Comparison of ENCODE assay signal across 10 cellular contexts in the genomic region with DNA sequence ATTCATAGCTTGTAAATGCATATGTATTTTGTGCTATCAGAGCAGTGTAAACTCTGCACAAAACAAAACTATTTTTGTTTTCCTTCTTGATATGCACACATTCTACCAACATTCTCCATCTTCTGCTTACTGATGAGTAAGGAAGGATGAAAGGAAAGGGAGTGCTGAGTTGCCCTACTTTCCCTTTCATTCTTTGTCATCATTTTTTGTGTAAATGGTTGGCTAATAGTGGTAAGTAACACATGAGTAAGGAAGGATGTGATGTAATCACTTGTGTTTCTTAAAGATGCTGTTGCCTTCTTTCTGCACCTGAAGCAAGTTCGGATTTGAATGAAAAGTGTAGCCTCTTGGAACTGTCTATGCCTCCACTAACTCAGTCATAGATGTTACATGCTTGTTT. TPM values are rescaled to one million over a fixed set of nuclear protein-coding genes. Genes with fewer than 3 reads are reported as not detected.
DNase-seq lines count a peak whose midpoint lies in the region; ATAC-seq, FAIRE-seq and TF ChIP-seq lines count a peak whose summit lies in the region.
"Had no signal": no experiment of that assay in that cellular context is flagged by ENCODE, and none has a peak within 500 bp of the region (broad histone marks: within the 10 kb centered on the region; RNA-seq: fewer than 3 reads in every experiment).

No MANE protein-coding gene starts in this region.

- DNase-seq in stimulated activated CD4-positive, alpha-beta T cell treated with anti-CD3 and anti-CD28 coated beads, Interleukin-4, amount 100 ng/mL, for 24 hours, result peak; percentile 21
- no peak for DNase-seq in stimulated activated CD4-positive, alpha-beta T cell treated with anti-CD3 and anti-CD28 coated beads, Interleukin-4, amount 100 ng/mL, for 4 hours
- DNase-seq in HL-60 (ENCODE audit: low read depth in 1 of 2, low spot score in 1 of 2), result peak; percentile 27 to 85
- DNase-seq in K562 (ENCODE audit: extremely low read depth in 1 of 4, low spot score in 3 of 4), result no peak
- no peak for DNase-seq in hypothalamus (lab: John Stamatoyannopoulos, UW)
- no peak for DNase-seq in WTC11 (ENCODE audit: low spot score)
- DNase-seq in T-helper 9 cell, result no peak
- DNase-seq: lower lobe of right lung, tibial artery had no signal

- POLR2A ChIA-PET in K562 (lab: Yijun Ruan, JAX) (interaction anchor here (0.6 to 2.1 kb wide), 2 partner anchors 13 to 63 kb away, joined by 3 to 4 read pairs; no protein-coding TSS in a partner anchor), WTC11 (lab: Charles Lee) (no interaction called here)

- no peak overlapping the region for H3K27ac ChIP-seq in HL-60 (replicated peaks)
- no peak overlapping the region for H3K27ac ChIP-seq in K562 (ENCODE audit: extremely low read depth, low read depth, low read length)

- H3K27ac Mint-ChIP-seq in WTC11, result no peak overlapping the region

- intact Hi-C loops in K562 (cut with micrococcal nuclease), result no loop called here

- WGBS in K562 (ENCODE audit: insufficient coverage, low coverage, missing lambda C conversion rate), result 80% methylated on average over 1 of the region's 1 CpG

- no peak for TF ChIP-seq RAD21 in K562 (CRISPR knock-in tag; conservative IDR thresholded peaks at IDR 0.05 in 1 of 2, IDR thresholded peaks at IDR 0.05 in 1 of 2)

- CTCF ChIA-PET in K562 (lab: Yijun Ruan, JAX; ENCODE audit: low intra/inter-chr PET ratio), result no interaction called here
- CTCF ChIA-PET in WTC11 (lab: Charles Lee), result no interaction called here

- H3K4me2 ChIP-seq in K562 (ENCODE audit: insufficient read depth, low read length), result no peak overlapping the region

- TF ChIP-seq CTCF in HL-60 (IDR thresholded peaks at IDR 0.05; ENCODE audit: insufficient read depth, low read length) (no peak), K562 (IDR thresholded peaks at IDR 0.05 in 2 of 3, conservative IDR thresholded peaks at IDR 0.05 in 1 of 3; ENCODE audit: insufficient read depth in 2 of 3, low read depth in 1 of 3, low read length in 3 of 3) (no peak), WTC11 (IDR thresholded peaks at IDR 0.05) (no peak)

- H3K4me3 Mint-ChIP-seq in WTC11, result no peak overlapping the region

- TF ChIP-seq POLR2A in K562 (conservative IDR thresholded peaks at IDR 0.05), result no peak

- in situ Hi-C loops in K562 (cut with MboI), result no loop called here

- H3K27me3 ChIP-seq in HL-60 (ENCODE audit: insufficient read depth, poor library complexity, severe bottlenecking), result no peaks in the 10 kb centered on the region
- H3K27me3 ChIP-seq in K562 (ENCODE audit: control insufficient read depth in 2 of 2, insufficient read depth in 2 of 2, low read length in 2 of 2), result no peaks in the 10 kb centered on the region
- H3K27me3 ChIP-seq: tibial artery had no signal

- no peak for TF ChIP-seq EP300 in K562 (IDR thresholded peaks at IDR 0.05; ENCODE audit: low read length)

- FAIRE-seq in K562 (lab: Jason Lieb, UNC), result no peak

- no peak overlapping the region for H3K9ac ChIP-seq in K562 (ENCODE audit: insufficient read depth in 1 of 2, low read depth in 2 of 2, low read length in 2 of 2)

- no TSS peak for BruUV-seq in K562 (replicated peaks; lab: Mats Ljungman, UMichigan)

- H3K9me3 Mint-ChIP-seq in WTC11, result peaks cover 8% of the 10 kb centered on the region

- peaks cover 6% of the 10 kb centered on the region; the same call in 1 of the 2 replicates for H3K9me3 ChIP-seq in K562 (replicated peaks; ENCODE audit: control insufficient read depth, insufficient read depth, low read depth, low read length)
- H3K9me3 ChIP-seq: lower lobe of right lung, tibial artery had no signal

- peaks cover 34% of the 10 kb centered on the region for H3K79me2 ChIP-seq in K562 (ENCODE audit: control insufficient read depth, insufficient read depth, low read length)

- H4K20me1 ChIP-seq in K562 (replicated peaks; ENCODE audit: control insufficient read depth, insufficient read depth, low read length), result no peaks in the 10 kb centered on the region

- no peaks in the 10 kb centered on the region for H3K9me1 ChIP-seq in K562 (ENCODE audit: control insufficient read depth, insufficient read depth, low read length)

- peaks cover 0 to 4% of the 10 kb centered on the region in 2 experiments; a peak in 3 of 5 replicates for H3K4me1 ChIP-seq in K562 (replicated peaks in 1 of 2; ENCODE audit: control insufficient read depth in 2 of 2, insufficient read depth in 2 of 2, low read length in 2 of 2)

- no peaks in the 10 kb centered on the region for H3K27me3 Mint-ChIP-seq in WTC11 (ENCODE audit: low read depth)

- H3K36me3 Mint-ChIP-seq in WTC11, result peaks cover 21% of the 10 kb centered on the region

- ATAC-seq in K562 (no peak), HG02759 (IDR thresholded peaks at IDR 0.05; ENCODE audit: unreplicated experiment) (no peak), WTC11 (no peak)
- ATAC-seq: lower lobe of right lung had no signal

- H3K4me1 Mint-ChIP-seq in WTC11, result peaks cover 20% of the 10 kb centered on the region

- H3K36me3 ChIP-seq in K562 (ENCODE audit: control insufficient read depth, insufficient read depth, low read length), result peaks cover 14% of the 10 kb centered on the region
- H3K36me3 ChIP-seq: lower lobe of right lung, tibial artery had no signal

- H2AFZ ChIP-seq in K562 (ENCODE audit: low read depth, low read length), result no peak overlapping the region

- no peak overlapping the region for H3K4me3 ChIP-seq in HL-60 (replicated peaks; ENCODE audit: insufficient read depth, low read length)
- no peak overlapping the region for H3K4me3 ChIP-seq in K562
- H3K4me3 ChIP-seq: lower lobe of right lung, tibial artery had no signal

TF ChIP-seq in K562, 482 proteins besides CTCF, POLR2A, EP300 and RAD21 (continues in another document):
- TF ChIP-seq, protein P1, sequence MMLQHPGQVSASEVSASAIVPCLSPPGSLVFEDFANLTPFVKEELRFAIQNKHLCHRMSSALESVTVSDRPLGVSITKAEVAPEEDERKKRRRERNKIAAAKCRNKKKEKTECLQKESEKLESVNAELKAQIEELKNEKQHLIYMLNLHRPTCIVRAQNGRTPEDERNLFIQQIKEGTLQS (IDR thresholded peaks at IDR 0.05), result peak; percentile 54
- TF ChIP-seq, protein P1 (CRISPR knock-in tag; conservative IDR thresholded peaks at IDR 0.05), result no peak
- TF ChIP-seq ZNF766 (CRISPR knock-in tag; conservative IDR thresholded peaks at IDR 0.05), result no peak
- 0 out of 2 replicates have a peak, but pooled peaks have one; percentile 45 for TF ChIP-seq CEBPB (tag; IDR thresholded peaks at IDR 0.05)
- TF ChIP-seq SREBF2 (CRISPR knock-in tag; IDR thresholded peaks at IDR 0.05), result no peak
- TF ChIP-seq CEBPG (CRISPR knock-in tag; IDR thresholded peaks at IDR 0.05), result no peak
- TF ChIP-seq CEBPG (tag; conservative IDR thresholded peaks at IDR 0.05 in 1 of 2, IDR thresholded peaks at IDR 0.05 in 1 of 2), result peak in 1 of 2 experiments; percentile 87; a peak in 2 of 4 replicates
- TF ChIP-seq ZNF24 (IDR thresholded peaks at IDR 0.05), result no peak
- TF ChIP-seq EHMT2 (IDR thresholded peaks at IDR 0.05), result no peak
- TF ChIP-seq SIN3A (IDR thresholded peaks at IDR 0.05; ENCODE audit: borderline replicate concordance in 2 of 2, control insufficient read depth in 1 of 2, low read depth in 2 of 2, low read length in 2 of 2), result no peak

TF ChIP-seq in WTC11, 78 proteins besides CTCF, POLR2A, EP300 and RAD21 (continues in another document):
- TF ChIP-seq FOXK1 (CRISPR knock-in tag; IDR thresholded peaks at IDR 0.05), result no peak
- TF ChIP-seq, protein P2, sequence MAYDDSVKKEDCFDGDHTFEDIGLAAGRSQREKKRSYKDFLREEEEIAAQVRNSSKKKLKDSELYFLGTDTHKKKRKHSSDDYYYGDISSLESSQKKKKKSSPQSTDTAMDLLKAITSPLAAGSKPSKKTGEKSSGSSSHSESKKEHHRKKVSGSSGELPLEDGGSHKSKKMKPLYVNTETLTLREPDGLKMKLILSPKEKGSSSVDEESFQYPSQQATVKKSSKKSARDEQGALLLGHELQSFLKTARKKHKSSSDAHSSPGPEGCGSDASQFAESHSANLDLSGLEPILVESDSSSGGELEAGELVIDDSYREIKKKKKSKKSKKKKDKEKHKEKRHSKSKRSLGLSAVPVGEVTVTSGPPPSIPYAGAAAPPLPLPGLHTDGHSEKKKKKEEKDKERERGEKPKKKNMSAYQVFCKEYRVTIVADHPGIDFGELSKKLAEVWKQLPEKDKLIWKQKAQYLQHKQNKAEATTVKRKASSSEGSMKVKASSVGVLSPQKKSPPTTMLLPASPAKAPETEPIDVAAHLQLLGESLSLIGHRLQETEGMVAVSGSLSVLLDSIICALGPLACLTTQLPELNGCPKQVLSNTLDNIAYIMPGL (CRISPR knock-in tag; IDR thresholded peaks at IDR 0.05), result no peak
- TF ChIP-seq JUN (CRISPR knock-in tag; IDR thresholded peaks at IDR 0.05), result no peak

RNA-seq across cellular contexts. Expression of a gene that starts 4.6 kb away (rescaled TPM):
- total RNA-seq in K562 (2011; cell fraction: chromatin; rRNA removed; ENCODE audit: low replicate concordance), result 20.0 and 85.9 TPM in 2 replicates
- 9.3 and 16.7 TPM in 2 replicates for total RNA-seq in K562 (2011; cell fraction: nucleolus; rRNA removed)
- total RNA-seq in K562 (2011; cell fraction: nucleoplasm; rRNA removed), result 25.5 and 35.3 TPM in 2 replicates
- 13.0 and 14.4 TPM in 2 replicates for total RNA-seq in K562 (2014; rRNA removed)
- 22.1 and 23.5 TPM in 2 replicates for total RNA-seq in K562 (2014; rRNA removed; fragmentation: Illumina TruSeq; extraction: Trizol)
- 22.5 and 24.4 TPM in 2 replicates for total RNA-seq in K562 (2015; rRNA removed; fragmentation: Illumina TruSeq; extraction: Trizol)
- 12.1 and 16.6 TPM in 2 replicates for total RNA-seq in K562 (2021)
- polyA plus RNA-seq in K562 (2011; rRNA removed), result 11.7 and 16.7 TPM in 2 replicates
- polyA plus RNA-seq in K562 (2011; cell fraction: cytosol; rRNA removed), result 3.3 and 6.2 TPM in 2 replicates
- polyA plus RNA-seq in K562 (2011; cell fraction: nucleus; rRNA removed), result 9.2 and 12.9 TPM in 2 replicates
- polyA plus RNA-seq in K562 (2012), result 7.7 and 8.1 TPM in 2 replicates
- 10.9 and 16.8 TPM in 2 replicates for polyA plus RNA-seq in K562 (2014; fragmentation: Illumina TruSeq; extraction: Trizol)
- 1 to 10 TPM; 5.5 to 6.2 TPM for polyA plus RNA-seq in K562 (2014; fragmentation: Nextera tagmentation; extraction: Ambion mirVana)
- 9.1 and 11.5 TPM in 2 replicates for polyA plus RNA-seq in K562 (2014; rRNA removed)
- 40.9 and 47.2 TPM in 2 replicates for polyA minus RNA-seq in K562 (2011; rRNA and poly(A)+ RNA removed)
- polyA minus RNA-seq in K562 (2011; cell fraction: cytosol; rRNA and poly(A)+ RNA removed), result 11.5 and 13.4 TPM in 2 replicates
- polyA minus RNA-seq in K562 (2011; cell fraction: nucleus; rRNA and poly(A)+ RNA removed), result 28.9 and 41.9 TPM in 2 replicates
- total RNA-seq in WTC11 (2021), result 5.0 to 5.7 TPM (median 5.2 TPM) in 3 replicates

Comparison
In these comparisons a context has a peak if more than half of its experiments do, and no peak if none do; other contexts are left out.
1. DNase-seq: peak in stimulated activated CD4-positive, alpha-beta T cell treated with anti-CD3 and anti-CD28 coated beads, Interleukin-4, amount 100 ng/mL, for 24 hours (single experiment) and HL-60 (2 of 2); none in stimulated activated CD4-positive, alpha-beta T cell treated with anti-CD3 and anti-CD28 coated beads, Interleukin-4, amount 100 ng/mL, for 4 hours (0 of 2), K562 (0 of 4), hypothalamus (0 of 51), WTC11 (single experiment) and T-helper 9 cell (single experiment).